8 cellular contexts compared by ENCODE assay signal in genomic region chr6:131914967-131915751, GRCh38. TPM values are rescaled to one million over a fixed set of nuclear protein-coding genes. Genes with fewer than 3 reads are reported as not detected.
A peak's percentile ranks its signal among the peaks of the same experiment; 100 is the strongest.
DNase-seq lines count a peak whose midpoint lies in the region; ATAC-seq and FAIRE-seq lines count a peak whose summit lies in the region.

No MANE protein-coding gene starts in this region.

- H3K27ac Mint-ChIP-seq in central memory CD8-positive, alpha-beta T cell (ENCODE audit: low read depth): no peak overlapping the region

- peaks cover 64% of the 10 kb centered on the region for H3K27me3 Mint-ChIP-seq in central memory CD8-positive, alpha-beta T cell

- no peaks in the 10 kb centered on the region for H3K36me3 Mint-ChIP-seq in central memory CD8-positive, alpha-beta T cell (ENCODE audit: insufficient read depth)

- peak; percentile 67 for FAIRE-seq in TTC549 (lab: Jason Lieb, UNC)

- no peak overlapping the region for H3K4me3 Mint-ChIP-seq in central memory CD8-positive, alpha-beta T cell

- DNase-seq in Right ventricle myocardium inferior (ENCODE audit: missing footprints): no peak
- no peak for DNase-seq in cardiac septum (ENCODE audit: low spot score)
- peak; percentile 5 for DNase-seq in NCI-H1092 treated with DMSO at 0.1 percent for 48 hours (lab: John Stamatoyannopoulos, UW)
- DNase-seq in central memory CD8-positive, alpha-beta T cell (ENCODE audit: low spot score in 2 of 2): no peak
- peak; percentile 73 for DNase-seq in kidney tubule cell (ENCODE audit: low spot score)
- peak; percentile 62 for DNase-seq in stimulated activated CD4-positive, alpha-beta T cell treated with anti-CD3 and anti-CD28 coated beads, Interleukin-4, amount 100 ng/mL, for 24 hours

- ATAC-seq in Right ventricle myocardium inferior: peak; percentile 56
- peak; percentile 66 for ATAC-seq in HG02571 (IDR thresholded peaks at IDR 0.05; ENCODE audit: unreplicated experiment)
- ATAC-seq in central memory CD8-positive, alpha-beta T cell (replicated peaks; ENCODE audit: extremely low read depth, poor library complexity, severe bottlenecking): peak; percentile 19

- intact Hi-C loops in Right ventricle myocardium inferior (cut with DNase I) (loop anchor here (5.0 kb wide), 2 partner anchors 133 to 223 kb away; no protein-coding TSS in a partner anchor), cardiac septum (cut with DNase I) (loop anchor here (10.0 kb wide), 1 partner anchor 570 kb away; no protein-coding TSS in a partner anchor)

- H3K9me3 Mint-ChIP-seq in central memory CD8-positive, alpha-beta T cell: no peaks in the 10 kb centered on the region

- H3K4me1 Mint-ChIP-seq in central memory CD8-positive, alpha-beta T cell: peaks cover 12% of the 10 kb centered on the region

RNA-seq across cellular contexts. Expression of gene CCN2, which starts 36.0 kb away (rescaled TPM):
- total RNA-seq in Right ventricle myocardium inferior: 12.5 TPM
- total RNA-seq in cardiac septum: 76.5 TPM

Comparison
In these comparisons a context has a peak if more than half of its experiments do, and no peak if none do; other contexts are left out.
1. DNase-seq: peak in NCI-H1092 treated with DMSO at 0.1 percent for 48 hours (single experiment), kidney tubule cell (single experiment) and stimulated activated CD4-positive, alpha-beta T cell treated with anti-CD3 and anti-CD28 coated beads, Interleukin-4, amount 100 ng/mL, for 24 hours (single experiment); none in Right ventricle myocardium inferior (single experiment), cardiac septum (single experiment) and central memory CD8-positive, alpha-beta T cell (0 of 2).
2. Peak in every context shown above with its lines, with median percentiles within 50 percentile points of each other: ATAC-seq.